In the genomic region with DNA sequence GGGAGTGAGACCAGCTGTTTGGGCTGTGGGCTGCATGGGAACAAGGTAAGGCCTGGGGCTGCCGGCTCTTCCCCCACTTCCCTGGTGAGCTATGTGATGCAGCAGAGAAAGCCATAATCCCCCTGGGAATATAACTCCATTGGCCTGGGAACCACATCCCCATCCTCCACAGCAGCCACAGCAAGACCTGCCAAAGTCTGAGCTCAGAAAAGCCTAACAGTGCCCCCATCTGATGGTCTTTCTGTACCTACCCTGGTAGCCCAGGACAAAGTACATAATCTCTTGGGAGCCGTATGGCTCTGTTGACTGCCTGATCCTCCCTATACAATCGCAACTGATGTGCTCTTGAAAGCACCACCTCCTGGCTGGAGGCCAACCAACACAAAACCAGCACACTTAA, we compare ENCODE assay signal across 26 cellular contexts.
DNase-seq lines count a peak whose midpoint lies in the region; ATAC-seq and TF ChIP-seq lines count a peak whose summit lies in the region.
"Had no signal": no experiment of that assay in that cellular context is flagged by ENCODE, and none has a peak within 500 bp of the region (broad histone marks: within the 10 kb centered on the region; RNA-seq: fewer than 3 reads in every experiment).

No MANE protein-coding gene starts in this region.

- no peak overlapping the region for H4K5ac ChIP-seq in mesendoderm (ENCODE audit: low read length)

- H2BK5ac ChIP-seq in mesendoderm (ENCODE audit: low read length) = no peak overlapping the region

- H2AK5ac ChIP-seq in mesendoderm (ENCODE audit: low read length) = no peak overlapping the region

- no peak overlapping the region for H3K18ac ChIP-seq in mesendoderm (ENCODE audit: low read length)

- H2BK120ac ChIP-seq in mesendoderm (ENCODE audit: low read depth, low read length) = no peak overlapping the region

- no peak overlapping the region for H3K23ac ChIP-seq in mesendoderm (ENCODE audit: low read length)

- H3K4me2 ChIP-seq in mesendoderm (ENCODE audit: low read length) = no peak overlapping the region
- H3K4me2 ChIP-seq: KMS-11 had no signal

- H3K4ac ChIP-seq in mesendoderm (ENCODE audit: low read depth, low read length) = no peak overlapping the region

- no peak overlapping the region for H3K9ac ChIP-seq in mesendoderm (ENCODE audit: low read length)
- H3K9ac ChIP-seq: KMS-11 had no signal

- DNase-seq in NCI-H748 (lab: John Stamatoyannopoulos, UW; ENCODE audit: unreplicated experiment) = peak; percentile 65
- DNase-seq in NCI-H748 treated with DMSO at 0.1 percent for 48 hours (lab: John Stamatoyannopoulos, UW) = no peak
- DNase-seq in ELF-1 (ENCODE audit: low read depth, low spot score) = peak; percentile 5
- peak; percentile 59 for DNase-seq in WERI-Rb-1
- peak; percentile 39 for DNase-seq in mesendoderm
- DNase-seq in NCI-H345 treated with DMSO at 0.1 percent for 48 hours (lab: John Stamatoyannopoulos, UW; ENCODE audit: unreplicated experiment) = no peak
- DNase-seq in HT-29 (ENCODE audit: low spot score) = no peak
- DNase-seq: C1 segment of cervical spinal cord; CD4-positive, alpha-beta memory T cell; COR-L47; DMS53; GF-D8; HFFc6; NCI-H1105; NCI-H1436 treated with DMSO at 0.1 percent for 48 hours; NCI-H187 treated with DMSO at 0.1 percent for 48 hours; NCI-H2227 treated with DMSO at 0.1 percent for 48 hours; NCI-H510A; NCI-H774; Right ventricle myocardium superior; RPMI8226; T-helper 2 cell had no signal

- H3K79me1 ChIP-seq in mesendoderm (ENCODE audit: low read length) = no peaks in the 10 kb centered on the region

- H3K4me3 ChIP-seq in WERI-Rb-1 (ENCODE audit: low read depth, low read length) (no peak overlapping the region), mesendoderm (ENCODE audit: low read length) (no peak overlapping the region)
- H3K4me3 ChIP-seq: HAP-1, SJSA1 had no signal

- ATAC-seq in GM18868 (IDR thresholded peaks at IDR 0.05; ENCODE audit: unreplicated experiment) = no peak

- no peak overlapping the region for H2BK15ac ChIP-seq in mesendoderm (replicated peaks; ENCODE audit: low read depth)

- H3K9me3 ChIP-seq in WERI-Rb-1 (ENCODE audit: severe bottlenecking) = no peaks in the 10 kb centered on the region
- H3K9me3 ChIP-seq: HAP-1 had no signal

- no CpG with 5 or more reads among the region's 3 CpGs for WGBS in mesendoderm (ENCODE audit: extremely low coverage, insufficient coverage, low lambda C conversion rate)

- H3K56ac ChIP-seq in mesendoderm (ENCODE audit: low read length) = no peak overlapping the region

- H3K79me2 ChIP-seq in mesendoderm (ENCODE audit: control insufficient read depth, insufficient read depth, low read length) = no peaks in the 10 kb centered on the region

- H3K27me3 ChIP-seq in WERI-Rb-1 (ENCODE audit: insufficient read depth, low read depth, severe bottlenecking) (no peaks in the 10 kb centered on the region), mesendoderm (ENCODE audit: insufficient read depth, low read length, poor library complexity) (no peaks in the 10 kb centered on the region)
- H3K27me3 ChIP-seq: SJSA1 had no signal

- H4K8ac ChIP-seq in mesendoderm (ENCODE audit: low read depth, low read length) = no peak overlapping the region

- TF ChIP-seq CTCF in WERI-Rb-1 (IDR thresholded peaks at IDR 0.05; ENCODE audit: low read depth, low read length) = no peak

- no peak overlapping the region for H3K27ac ChIP-seq in WERI-Rb-1
- H3K27ac ChIP-seq in mesendoderm (ENCODE audit: low read depth, low read length) = no peak overlapping the region
- H3K27ac ChIP-seq: KMS-11, SJSA1 had no signal

- H3K36me3 ChIP-seq in WERI-Rb-1 = no peaks in the 10 kb centered on the region
- H3K36me3 ChIP-seq in mesendoderm (ENCODE audit: control insufficient read depth, insufficient read depth, low read length) = no peaks in the 10 kb centered on the region
- H3K36me3 ChIP-seq: HAP-1, SJSA1 had no signal

- no peaks in the 10 kb centered on the region for H3K4me1 ChIP-seq in mesendoderm (ENCODE audit: control insufficient read depth, low read depth, low read length)
- H3K4me1 ChIP-seq: HAP-1, SJSA1 had no signal

Comparison
In these comparisons a context has a peak if more than half of its experiments do, and no peak if none do; other contexts are left out.
1. DNase-seq: peak in NCI-H748 (single experiment), ELF-1 (single experiment), WERI-Rb-1 (single experiment) and mesendoderm (single experiment); none in NCI-H748 treated with DMSO at 0.1 percent for 48 hours (single experiment), NCI-H345 treated with DMSO at 0.1 percent for 48 hours (single experiment) and HT-29 (single experiment).